8 cellular contexts compared by ENCODE assay signal in the genomic region with DNA sequence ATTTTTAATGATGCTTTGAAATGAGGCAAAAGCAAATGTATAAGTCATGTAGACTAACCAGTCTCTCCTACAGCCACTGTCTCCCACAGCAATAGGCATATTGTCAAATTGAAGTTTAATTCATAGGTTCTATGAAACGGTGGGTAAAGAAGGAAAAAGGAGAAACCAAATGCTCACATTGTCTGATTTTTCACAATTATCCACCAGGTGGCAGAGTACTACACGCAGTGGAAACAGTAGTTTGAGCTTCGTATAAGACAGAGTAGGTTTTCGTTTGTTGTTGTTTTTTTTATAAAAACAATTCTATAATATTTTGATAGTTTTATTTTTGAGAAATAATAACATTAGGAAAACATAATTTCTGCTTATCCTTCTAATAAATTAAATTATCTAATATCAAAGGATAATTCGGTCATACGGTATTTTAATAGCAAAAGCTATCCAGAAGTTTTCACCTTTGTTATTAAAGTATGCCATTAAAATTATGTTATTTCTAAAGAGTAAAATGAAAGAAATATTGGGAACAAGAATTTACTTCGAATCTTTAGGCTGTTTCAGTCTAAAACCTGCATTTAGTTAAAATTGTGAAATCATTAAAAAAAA. TPM values are rescaled to one million over a fixed set of nuclear protein-coding genes. Genes with fewer than 3 reads are reported as not detected.
A peak's percentile ranks its signal among the peaks of the same experiment; 100 is the strongest.
DNase-seq lines count a peak whose midpoint lies in the region; ATAC-seq and TF ChIP-seq lines count a peak whose summit lies in the region.

No MANE protein-coding gene starts in this region.

- no peaks in the 10 kb centered on the region for H4K20me1 ChIP-seq in mammary epithelial cell (ENCODE audit: insufficient read depth, low read length)

- no peaks in the 10 kb centered on the region for H3K4me1 Mint-ChIP-seq in activated T-helper 1 cell treated with anti-CD3 and anti-CD28 coated beads, Interleukin-12 subunit alpha, Interleukin-12 subunit beta, Interleukin-2, Interleukin-4 antibody, amounts not matched to agents 30 ng/mL and 10 ng/mL and 1 ng/mL, durations not matched to agents 14 hours and 24 hours and 36 hours (ENCODE audit: low read depth)

- peaks cover 2% of the 10 kb centered on the region for H3K36me3 ChIP-seq in mammary epithelial cell (ENCODE audit: insufficient read depth, low read length)

- H3K79me2 ChIP-seq in mammary epithelial cell (ENCODE audit: insufficient read depth, low read length) = no peaks in the 10 kb centered on the region

- intact Hi-C loops in mammary epithelial cell (cut with micrococcal nuclease) = loop anchor here (1.0 to 2.0 kb wide), 2 partner anchors 281 to 431 kb away; no protein-coding TSS in a partner anchor
- intact Hi-C loops in activated T-helper 1 cell treated with anti-CD3 and anti-CD28 coated beads, Interleukin-12 subunit alpha, Interleukin-12 subunit beta, Interleukin-2, Interleukin-4 antibody, amounts not matched to agents 30 ng/mL and 10 ng/mL and 1 ng/mL, durations not matched to agents 14 hours and 24 hours and 36 hours (cut with micrococcal nuclease) = loop anchor here (10.0 kb wide), 1 partner anchor 363 kb away; a partner anchor contains a TSS

- H3K27me3 ChIP-seq in mammary epithelial cell (ENCODE audit: insufficient read depth, low read length) = no peaks in the 10 kb centered on the region

- no TSS peak for BruUV-seq in mammary epithelial cell (replicated peaks; lab: Mats Ljungman, UMichigan)

- no peaks in the 10 kb centered on the region for H3K9me3 ChIP-seq in mammary epithelial cell (replicated peaks; ENCODE audit: insufficient read depth, low read length)

- no peak overlapping the region for H3K4me3 ChIP-seq in mammary epithelial cell (replicated peaks in 1 of 3; ENCODE audit: insufficient read depth in 1 of 3, low read depth in 2 of 3, low read length in 3 of 3)

- H3K9me3 Mint-ChIP-seq in activated T-helper 1 cell treated with anti-CD3 and anti-CD28 coated beads, Interleukin-12 subunit alpha, Interleukin-12 subunit beta, Interleukin-2, Interleukin-4 antibody, amounts not matched to agents 30 ng/mL and 10 ng/mL and 1 ng/mL, durations not matched to agents 14 hours and 24 hours and 36 hours = no peaks in the 10 kb centered on the region

- H3K9ac ChIP-seq in mammary epithelial cell (ENCODE audit: insufficient read depth, low read length) = no peak overlapping the region

- CTCF ChIA-PET in mammary epithelial cell (lab: Charles Lee; ENCODE audit: low non-redundant PET) = interaction anchor here (0.5 to 1.2 kb wide), 6 partner anchors 277 to 1255 kb away, joined by 3 to 8 read pairs (median 4); no protein-coding TSS in a partner anchor

- WGBS in mammary epithelial cell (ENCODE audit: low coverage, missing lambda C conversion rate) = 27% methylated on average over 7 of the region's 7 CpGs

- no peak overlapping the region for H3K4me3 Mint-ChIP-seq in activated T-helper 1 cell treated with anti-CD3 and anti-CD28 coated beads, Interleukin-12 subunit alpha, Interleukin-12 subunit beta, Interleukin-2, Interleukin-4 antibody, amounts not matched to agents 30 ng/mL and 10 ng/mL and 1 ng/mL, durations not matched to agents 14 hours and 24 hours and 36 hours

- no peak overlapping the region for H3K27ac ChIP-seq in mammary epithelial cell (ENCODE audit: insufficient read depth, low read depth, low read length)

- no peak overlapping the region for H3K27ac Mint-ChIP-seq in activated T-helper 1 cell treated with anti-CD3 and anti-CD28 coated beads, Interleukin-12 subunit alpha, Interleukin-12 subunit beta, Interleukin-2, Interleukin-4 antibody, amounts not matched to agents 30 ng/mL and 10 ng/mL and 1 ng/mL, durations not matched to agents 14 hours and 24 hours and 36 hours

- H3K36me3 Mint-ChIP-seq in activated T-helper 1 cell treated with anti-CD3 and anti-CD28 coated beads, Interleukin-12 subunit alpha, Interleukin-12 subunit beta, Interleukin-2, Interleukin-4 antibody, amounts not matched to agents 30 ng/mL and 10 ng/mL and 1 ng/mL, durations not matched to agents 14 hours and 24 hours and 36 hours (ENCODE audit: low read depth) = no peaks in the 10 kb centered on the region

- dilution Hi-C loops in mammary epithelial cell (cut with HindIII; ENCODE audit: low sequenced_read_pairs) = no loop called here

- peak; percentile 48 to 74 for TF ChIP-seq CTCF in mammary epithelial cell (conservative IDR thresholded peaks at IDR 0.05 in 1 of 2, IDR thresholded peaks at IDR 0.05 in 1 of 2; ENCODE audit: extremely low read depth in 1 of 2, insufficient read depth in 1 of 2, low read depth in 1 of 2, low read length in 2 of 2)

- no peak overlapping the region for H2AFZ ChIP-seq in mammary epithelial cell (ENCODE audit: low read depth, low read length)

- H3K4me2 ChIP-seq in mammary epithelial cell (ENCODE audit: insufficient read depth, low read depth, low read length) = no peak overlapping the region

- no peaks in the 10 kb centered on the region for H3K4me1 ChIP-seq in mammary epithelial cell (ENCODE audit: insufficient read depth, low read length)

- in situ Hi-C loops in mammary epithelial cell (cut with MboI; ENCODE audit: low sequenced_read_pairs in 2 of 2) = loop anchor here in 1 of 2 donors (5.0 kb wide), 1 partner anchor 435 kb away; no protein-coding TSS in a partner anchor

- ATAC-seq in GM19324 (IDR thresholded peaks at IDR 0.05; ENCODE audit: low FRiP score, unreplicated experiment) = peak; percentile 62
- ATAC-seq in HG03521 (IDR thresholded peaks at IDR 0.05; ENCODE audit: unreplicated experiment) = peak; percentile 50

- H3K27me3 Mint-ChIP-seq in activated T-helper 1 cell treated with anti-CD3 and anti-CD28 coated beads, Interleukin-12 subunit alpha, Interleukin-12 subunit beta, Interleukin-2, Interleukin-4 antibody, amounts not matched to agents 30 ng/mL and 10 ng/mL and 1 ng/mL, durations not matched to agents 14 hours and 24 hours and 36 hours (ENCODE audit: insufficient read depth) = no peaks in the 10 kb centered on the region

- DNase-seq in DMS114 treated with DMSO at 0.1 percent for 48 hours (lab: John Stamatoyannopoulos, UW; ENCODE audit: unreplicated experiment) = peak; percentile 71
- DNase-seq in NCI-H748 treated with DMSO at 0.1 percent for 48 hours (lab: John Stamatoyannopoulos, UW) = peak; percentile 58
- peak; percentile 30 for DNase-seq in mammary epithelial cell
- DNase-seq in medulla oblongata (ENCODE audit: extremely low spot score) = peak; percentile 79
- DNase-seq in activated T-helper 1 cell treated with anti-CD3 and anti-CD28 coated beads, Interleukin-12 subunit alpha, Interleukin-12 subunit beta, Interleukin-2, Interleukin-4 antibody, amounts not matched to agents 30 ng/mL and 10 ng/mL and 1 ng/mL, durations not matched to agents 14 hours and 24 hours and 36 hours (ENCODE audit: low spot score) = no peak
- no peak for DNase-seq in HuH-7.5 (ENCODE audit: low spot score)

RNA-seq across cellular contexts. Expression of a gene that starts 39.1 kb away (rescaled TPM):
- 10 to 100 TPM; 14.0 to 23.2 TPM for total RNA-seq in mammary epithelial cell
- polyA plus RNA-seq in mammary epithelial cell = 13.2 TPM
- 18.5 TPM for polyA minus RNA-seq in mammary epithelial cell
- 33.7 and 39.7 TPM in 2 replicates for total RNA-seq in activated T-helper 1 cell treated with anti-CD3 and anti-CD28 coated beads, Interleukin-12 subunit alpha, Interleukin-12 subunit beta, Interleukin-2, Interleukin-4 antibody, amounts not matched to agents 30 ng/mL and 10 ng/mL and 1 ng/mL, durations not matched to agents 14 hours and 24 hours and 36 hours

RNA-seq across cellular contexts. Expression of a gene that starts 39.2 kb away (rescaled TPM):
- 10 to 100 TPM; 22.5 to 57.0 TPM for total RNA-seq in mammary epithelial cell
- 21.1 TPM for polyA plus RNA-seq in mammary epithelial cell
- 19.8 TPM for polyA minus RNA-seq in mammary epithelial cell
- 13.7 and 16.8 TPM in 2 replicates for total RNA-seq in activated T-helper 1 cell treated with anti-CD3 and anti-CD28 coated beads, Interleukin-12 subunit alpha, Interleukin-12 subunit beta, Interleukin-2, Interleukin-4 antibody, amounts not matched to agents 30 ng/mL and 10 ng/mL and 1 ng/mL, durations not matched to agents 14 hours and 24 hours and 36 hours

Comparison
In these comparisons a context has a peak if more than half of its experiments do, and no peak if none do; other contexts are left out.
1. DNase-seq: peak in DMS114 treated with DMSO at 0.1 percent for 48 hours (single experiment), NCI-H748 treated with DMSO at 0.1 percent for 48 hours (single experiment), mammary epithelial cell (single experiment) and medulla oblongata (single experiment); none in activated T-helper 1 cell treated with anti-CD3 and anti-CD28 coated beads, Interleukin-12 subunit alpha, Interleukin-12 subunit beta, Interleukin-2, Interleukin-4 antibody, amounts not matched to agents 30 ng/mL and 10 ng/mL and 1 ng/mL, durations not matched to agents 14 hours and 24 hours and 36 hours (single experiment) and HuH-7.5 (single experiment).